ENCODE assay signal across 26 cellular contexts in the genomic region with DNA sequence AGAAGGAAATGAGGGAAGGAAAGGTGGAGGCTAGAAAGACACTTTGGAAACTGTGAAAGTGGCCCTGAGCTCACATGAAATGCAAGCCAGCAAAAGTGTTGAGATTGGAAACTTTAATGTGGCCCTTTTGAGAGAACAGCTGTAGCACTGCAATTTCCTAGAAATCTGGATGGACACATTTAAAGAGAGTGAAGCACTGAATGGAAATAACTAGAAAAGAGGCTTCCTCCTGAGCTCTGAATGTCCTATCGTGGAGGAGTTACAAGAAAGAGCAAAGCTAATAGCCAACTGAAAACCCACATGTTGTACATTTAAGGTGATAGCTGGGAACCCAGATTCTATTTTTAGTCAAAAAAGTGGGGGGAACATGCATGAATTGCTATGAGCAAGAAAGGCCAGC. TPM values are rescaled to one million over a fixed set of nuclear protein-coding genes. Genes with fewer than 3 reads are reported as not detected.
DNase-seq lines count a peak whose midpoint lies in the region; ATAC-seq and TF ChIP-seq lines count a peak whose summit lies in the region.
"Had no signal": no experiment of that assay in that cellular context is flagged by ENCODE, and none has a peak within 500 bp of the region (broad histone marks: within the 10 kb centered on the region; RNA-seq: fewer than 3 reads in every experiment).

No MANE protein-coding gene starts in this region.

- H3K9ac ChIP-seq in BLaER1 treated with 17β-estradiol and CSF1 and Interleukin-3, amounts not matched to agents 10 nM and 100 nM, result no peak overlapping the region
- no peak overlapping the region for H3K9ac ChIP-seq in mesenchymal stem cell (ENCODE audit: low read length)

- peaks cover 54% of the 10 kb centered on the region for H3K4me1 Mint-ChIP-seq in Calu3 (ENCODE audit: low read depth, unreplicated experiment)
- peaks cover 93% of the 10 kb centered on the region for H3K4me1 Mint-ChIP-seq in activated CD4-positive, alpha-beta memory T cell treated with anti-CD3 and anti-CD28 coated beads, Interleukin-2, amount 10 ng/mL, durations not matched to agents 7 days and 5 days

- intact Hi-C loops in Calu3 (cut with micrococcal nuclease; ENCODE audit: unreplicated experiment) (no loop called here), mucosa of descending colon (cut with DNase I, micrococcal nuclease) (no loop called here)

- no peak overlapping the region for H3K4ac ChIP-seq in mesenchymal stem cell (ENCODE audit: low read depth in 1 of 2, low read length in 2 of 2)

- no peak overlapping the region for H3K27ac ChIP-seq in BLaER1 treated with 17β-estradiol and CSF1 and Interleukin-3, amounts not matched to agents 10 nM and 100 nM
- no peak overlapping the region for H3K27ac ChIP-seq in mesenchymal stem cell (ENCODE audit: low read length, poor library complexity, severe bottlenecking)
- H3K27ac ChIP-seq: adrenal gland, heart left ventricle, testis had no signal

- peaks cover 18% of the 10 kb centered on the region for H3K36me3 Mint-ChIP-seq in Calu3 (ENCODE audit: insufficient read depth, unreplicated experiment)
- H3K36me3 Mint-ChIP-seq in activated CD4-positive, alpha-beta memory T cell treated with anti-CD3 and anti-CD28 coated beads, Interleukin-2, amount 10 ng/mL, durations not matched to agents 7 days and 5 days (ENCODE audit: low read depth), result peaks cover 31% of the 10 kb centered on the region
- H3K36me3 Mint-ChIP-seq: stimulated activated naive B cell treated with anti-CD40 and anti-IgM and Interleukin-4, amounts not matched to agents 10 μg/mL and 1 μg/mL and 100 μg/mL, for 72 hours had no signal

- no peaks in the 10 kb centered on the region for H3K36me3 ChIP-seq in BLaER1 treated with 17β-estradiol and CSF1 and Interleukin-3, amounts not matched to agents 10 nM and 100 nM
- H3K36me3 ChIP-seq in mesenchymal stem cell (ENCODE audit: control insufficient read depth in 1 of 2, insufficient read depth in 2 of 2, low read depth in 1 of 2, low read length in 2 of 2), result no peaks in the 10 kb centered on the region
- H3K36me3 ChIP-seq in mucosa of descending colon (ENCODE audit: low read depth), result no peaks in the 10 kb centered on the region
- H3K36me3 ChIP-seq: adrenal gland, heart left ventricle, MG63 had no signal

- no peak overlapping the region for H4K8ac ChIP-seq in mesenchymal stem cell (ENCODE audit: low read length)

- no peak overlapping the region for H2BK12ac ChIP-seq in mesenchymal stem cell (ENCODE audit: low read length in 2 of 2)

- H4K20me1 ChIP-seq in BLaER1 treated with 17β-estradiol and CSF1 and Interleukin-3, amounts not matched to agents 10 nM and 100 nM, result no peaks in the 10 kb centered on the region

- H2AK5ac ChIP-seq in mesenchymal stem cell (ENCODE audit: low read length, severe bottlenecking), result peak overlapping the region; percentile 15

- H2BK5ac ChIP-seq in mesenchymal stem cell (ENCODE audit: low read depth, low read length, poor library complexity, severe bottlenecking), result no peak overlapping the region

- H3K27me3 ChIP-seq in BLaER1 treated with 17β-estradiol and CSF1 and Interleukin-3, amounts not matched to agents 10 nM and 100 nM, result no peaks in the 10 kb centered on the region
- H3K27me3 ChIP-seq in mesenchymal stem cell (ENCODE audit: control insufficient read depth in 1 of 2, insufficient read depth in 1 of 2, low read length in 2 of 2), result no peaks in the 10 kb centered on the region
- H3K27me3 ChIP-seq: adrenal gland, MG63, testis had no signal

- CTCF ChIA-PET in Calu3 (lab: Charles Lee), result no interaction called here
- CTCF ChIA-PET in activated CD4-positive, alpha-beta memory T cell treated with anti-CD3 and anti-CD28 coated beads, Interleukin-2, amount 10 ng/mL, durations not matched to agents 7 days and 5 days (lab: Charles Lee), result interaction anchor here (0.9 to 2.3 kb wide), 5 partner anchors 9 to 82 kb away, joined by 3 to 9 read pairs (median 7); no protein-coding TSS in a partner anchor

- H3K9me3 Mint-ChIP-seq in Calu3 (ENCODE audit: low read depth, unreplicated experiment), result peaks cover 13% of the 10 kb centered on the region
- H3K9me3 Mint-ChIP-seq in activated CD4-positive, alpha-beta memory T cell treated with anti-CD3 and anti-CD28 coated beads, Interleukin-2, amount 10 ng/mL, durations not matched to agents 7 days and 5 days, result peaks cover 6% of the 10 kb centered on the region
- H3K9me3 Mint-ChIP-seq: CD4-positive, alpha-beta T cell had no signal

- no peaks in the 10 kb centered on the region for H3K27me3 Mint-ChIP-seq in Calu3 (ENCODE audit: unreplicated experiment)
- no peaks in the 10 kb centered on the region for H3K27me3 Mint-ChIP-seq in activated CD4-positive, alpha-beta memory T cell treated with anti-CD3 and anti-CD28 coated beads, Interleukin-2, amount 10 ng/mL, durations not matched to agents 7 days and 5 days
- H3K27me3 Mint-ChIP-seq: CD4-positive, alpha-beta T cell had no signal

- WGBS in mesenchymal stem cell, result 94% methylated on average over 1 of the region's 1 CpG

- H3K9me3 ChIP-seq in BLaER1 treated with 17β-estradiol and CSF1 and Interleukin-3, amounts not matched to agents 10 nM and 100 nM (replicated peaks in 1 of 11), result no peaks in the 10 kb centered on the region
- H3K9me3 ChIP-seq in mesenchymal stem cell (ENCODE audit: control insufficient read depth, low read length) (no peaks in the 10 kb centered on the region), mucosa of descending colon (no peaks in the 10 kb centered on the region)
- H3K9me3 ChIP-seq: adrenal gland, heart left ventricle, MG63, testis had no signal

- no TSS peak for BruUV-seq in Calu3 (replicated peaks; lab: Mats Ljungman, UMichigan)

- peak overlapping the region; percentile 49 for H2BK15ac ChIP-seq in mesenchymal stem cell (ENCODE audit: low read depth, poor library complexity, severe bottlenecking)

- peak overlapping the region; percentile 79 for H3K27ac Mint-ChIP-seq in Calu3 (ENCODE audit: unreplicated experiment)
- H3K27ac Mint-ChIP-seq in activated CD4-positive, alpha-beta memory T cell treated with anti-CD3 and anti-CD28 coated beads, Interleukin-2, amount 10 ng/mL, durations not matched to agents 7 days and 5 days, result peak overlapping the region; percentile 80
- H3K27ac Mint-ChIP-seq: CD4-positive, alpha-beta T cell had no signal

- no peak overlapping the region for H2AFZ ChIP-seq in mesenchymal stem cell (ENCODE audit: low read depth, low read length)

- no peak overlapping the region for H3K23ac ChIP-seq in mesenchymal stem cell (ENCODE audit: low read length in 2 of 2)

- no peak overlapping the region for H2BK120ac ChIP-seq in mesenchymal stem cell (ENCODE audit: low read depth, low read length)

- H4K91ac ChIP-seq in mesenchymal stem cell (ENCODE audit: low read length), result no peak overlapping the region

- peak overlapping the region in 1 of 2 experiments; percentile 5 for H3K18ac ChIP-seq in mesenchymal stem cell (ENCODE audit: low read depth in 1 of 2, low read length in 2 of 2)

- no peak overlapping the region for H3K4me3 ChIP-seq in BLaER1 treated with 17β-estradiol and CSF1 and Interleukin-3, amounts not matched to agents 10 nM and 100 nM
- H3K4me3 ChIP-seq in mesenchymal stem cell (ENCODE audit: insufficient read depth in 1 of 2, low read depth in 1 of 2, low read length in 2 of 2) (no peak overlapping the region), mucosa of descending colon (no peak overlapping the region)
- H3K4me3 ChIP-seq: adrenal gland, heart left ventricle, MG63, testis had no signal

- H3K14ac ChIP-seq in mesenchymal stem cell (ENCODE audit: low read length in 2 of 2), result no peak overlapping the region

- peak overlapping the region in 9 of 11 experiments; percentile 3 to 45 (median 24); a peak in 12 of 22 replicates for H3K4me2 ChIP-seq in BLaER1 treated with 17β-estradiol and CSF1 and Interleukin-3, amounts not matched to agents 10 nM and 100 nM
- no peak overlapping the region for H3K4me2 ChIP-seq in mesenchymal stem cell (ENCODE audit: low read length, poor library complexity, severe bottlenecking)

- DNase-seq in Calu3, result no peak
- DNase-seq in activated CD4-positive, alpha-beta memory T cell treated with anti-CD3 and anti-CD28 coated beads, Interleukin-2, amount 10 ng/mL, durations not matched to agents 7 days and 5 days, result no peak
- DNase-seq in mesenchymal stem cell, result no peak
- DNase-seq in mucosa of descending colon, result no peak
- no peak for DNase-seq in activated gamma-delta T cell (lab: John Stamatoyannopoulos, UW)
- DNase-seq: activated effector memory CD4-positive, alpha-beta T cell treated with Interleukin-2 at 50 U/mL for 16 hours; adrenal gland; CD4-positive, alpha-beta T cell; DMS 273 treated with DMSO at 0.1 percent for 48 hours; effector CD8-positive, alpha-beta T cell; erythroblast; foreskin fibroblast; heart left ventricle; left cardiac atrium; mammary epithelial cell; MG63; NCI-H1417 treated with DMSO at 0.1 percent for 48 hours; NCI-H2081 treated with DMSO at 0.1 percent for 48 hours; NCI-H446 treated with DMSO at 0.1 percent for 48 hours; occipital lobe; SHP77; stimulated activated CD4-positive, alpha-beta T cell treated with anti-CD3 and anti-CD28 coated beads, Interleukin-2, amount 100 ng/mL, for 48 hours; stimulated activated naive B cell treated with anti-CD40 and anti-IgM and Interleukin-4, amounts not matched to agents 10 μg/mL and 1 μg/mL and 100 μg/mL, for 72 hours; testis had no signal

- H3K79me1 ChIP-seq in mesenchymal stem cell (replicated peaks; ENCODE audit: low read length, poor library complexity, severe bottlenecking), result no peaks in the 10 kb centered on the region

- POLR2A ChIA-PET in activated CD4-positive, alpha-beta memory T cell treated with anti-CD3 and anti-CD28 coated beads, Interleukin-2, amount 10 ng/mL, durations not matched to agents 7 days and 5 days (lab: Charles Lee), result interaction anchor here (0.8 to 4.5 kb wide), 11 partner anchors 9 to 162 kb away, joined by 3 to 20 read pairs (median 10); no protein-coding TSS in a partner anchor

- ATAC-seq in mucosa of descending colon (no peak), GM21447 (IDR thresholded peaks at IDR 0.05; ENCODE audit: unreplicated experiment) (no peak)
- ATAC-seq: heart left ventricle; left cardiac atrium; stimulated activated naive B cell treated with anti-CD40 and anti-IgM and Interleukin-4, amounts not matched to agents 10 μg/mL and 1 μg/mL and 100 μg/mL, for 72 hours had no signal

- TF ChIP-seq CTCF in Calu3 (IDR thresholded peaks at IDR 0.05; ENCODE audit: unreplicated experiment) (no peak), mucosa of descending colon (IDR thresholded peaks at IDR 0.05) (no peak)

- no peak overlapping the region for H3K4me3 Mint-ChIP-seq in Calu3 (ENCODE audit: low read depth, unreplicated experiment)
- no peak overlapping the region for H3K4me3 Mint-ChIP-seq in activated CD4-positive, alpha-beta memory T cell treated with anti-CD3 and anti-CD28 coated beads, Interleukin-2, amount 10 ng/mL, durations not matched to agents 7 days and 5 days
- H3K4me3 Mint-ChIP-seq: CD4-positive, alpha-beta T cell; stimulated activated naive B cell treated with anti-CD40 and anti-IgM and Interleukin-4, amounts not matched to agents 10 μg/mL and 1 μg/mL and 100 μg/mL, for 72 hours had no signal

- H3K4me1 ChIP-seq in BLaER1 treated with 17β-estradiol and CSF1 and Interleukin-3, amounts not matched to agents 10 nM and 100 nM, result peaks cover 13 to 40% (median 26%) of the 10 kb centered on the region in 10 experiments
- H3K4me1 ChIP-seq in mesenchymal stem cell (ENCODE audit: control insufficient read depth, insufficient read depth, low read depth, low read length) (peaks cover 4% of the 10 kb centered on the region), mucosa of descending colon (ENCODE audit: low read depth) (no peaks in the 10 kb centered on the region)
- H3K4me1 ChIP-seq: testis had no signal

RNA-seq across cellular contexts. Expression of a gene that starts 55.9 kb away (rescaled TPM):
- 202 and 260 TPM in 2 replicates for total RNA-seq in Calu3 (2022)
- total RNA-seq in activated CD4-positive, alpha-beta memory T cell treated with anti-CD3 and anti-CD28 coated beads, Interleukin-2, amount 10 ng/mL, durations not matched to agents 7 days and 5 days, result 10 to 100 TPM; 94.6 to 94.8 TPM
- polyA plus RNA-seq in mesenchymal stem cell (2013, experiment 1 of 2), result 10.2 TPM
- 9.7 TPM for polyA plus RNA-seq in mesenchymal stem cell (2013, experiment 2 of 2)
- total RNA-seq in mucosa of descending colon, result 10 to 100 TPM in 1 of 3 donors, 1 to 10 TPM in 2; 9.1 to 10.0 (median 9.9) TPM
- total RNA-seq: occipital lobe had no signal

Comparison
In these comparisons a context has a peak if more than half of its experiments do, and no peak if none do; other contexts are left out.
1. RNA of a gene that starts 55.9 kb away (total RNA-seq): 202 to 260 TPM in Calu3 and 94.6 to 94.8 TPM in activated CD4-positive, alpha-beta memory T cell treated with anti-CD3 and anti-CD28 coated beads, Interleukin-2, amount 10 ng/mL, durations not matched to agents 7 days and 5 days; 9.1 to 10.0 TPM in mucosa of descending colon; every median in the first group is over 4 times any median in the second.